8 cellular contexts compared by ENCODE assay signal in the genomic region with DNA sequence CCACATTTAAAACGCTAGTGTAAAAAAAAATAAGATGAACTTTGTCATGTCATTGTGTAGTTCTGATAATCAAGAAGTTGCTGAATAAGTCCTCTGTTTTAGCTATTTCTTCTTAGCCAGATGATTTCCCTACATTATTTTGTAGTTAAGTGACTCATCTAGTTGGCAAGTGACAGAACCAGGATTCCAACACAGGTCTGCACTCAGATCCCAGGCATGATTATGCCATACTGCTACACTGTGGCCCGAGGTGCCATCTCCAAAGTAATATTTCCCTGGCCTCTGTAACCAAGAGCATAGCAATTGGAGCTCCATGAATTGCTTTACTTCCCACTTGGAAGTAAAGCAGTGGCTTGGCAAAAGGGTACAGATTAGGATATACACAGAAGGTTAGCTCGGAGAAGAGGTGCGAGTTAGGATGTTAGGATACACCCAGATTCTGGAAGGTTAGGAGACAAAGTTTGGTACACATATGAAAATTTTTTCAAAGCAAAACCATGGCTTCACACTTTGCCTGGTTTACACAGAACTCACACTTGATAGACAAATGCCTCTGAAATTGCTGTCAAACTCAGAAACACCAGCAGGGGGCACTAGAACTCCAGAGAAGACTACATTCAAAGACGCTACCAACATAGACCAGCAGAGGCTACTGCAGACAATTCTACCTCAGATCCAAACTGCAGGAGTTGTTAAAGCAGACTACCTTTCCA. TPM values are rescaled to one million over a fixed set of nuclear protein-coding genes. Genes with fewer than 3 reads are reported as not detected.
DNase-seq lines count a peak whose midpoint lies in the region; ATAC-seq, FAIRE-seq and TF ChIP-seq lines count a peak whose summit lies in the region.

No MANE protein-coding gene starts in this region.

- no peaks in the 10 kb centered on the region for H3K9me2 ChIP-seq in neural cell (ENCODE audit: insufficient read depth, low read length)

- ATAC-seq in GM21447 (IDR thresholded peaks at IDR 0.05; ENCODE audit: unreplicated experiment) = peak; percentile 66

- no peak overlapping the region for H3K9ac ChIP-seq in neural cell (ENCODE audit: low read length)

- H3K4me2 ChIP-seq in neural cell (ENCODE audit: low read length) = no peak overlapping the region

- TF ChIP-seq EP300 in Ishikawa (IDR thresholded peaks at IDR 0.05; ENCODE audit: borderline replicate concordance) (no peak), neural cell (conservative IDR thresholded peaks at IDR 0.05; ENCODE audit: poor library complexity, severe bottlenecking) (no peak), tibial nerve (IDR thresholded peaks at IDR 0.05) (no peak)

- H3K36me3 ChIP-seq in neural cell (ENCODE audit: insufficient read depth, low read length) (no peaks in the 10 kb centered on the region), tibial nerve (peaks cover 0 to 17% (median 0%) of the 10 kb centered on the region in 3 donors)

- no peak for TF ChIP-seq POLR2A in tibial nerve (IDR thresholded peaks at IDR 0.05)

- DNase-seq in D721Med (ENCODE audit: insufficient read length, low spot score) = peak; percentile 24
- peak; percentile 84 for DNase-seq in OCI-M1 (lab: John Stamatoyannopoulos, UW)
- DNase-seq in activated T-cell treated with anti-CD3 and anti-CD28 coated beads for 4 hours = peak; percentile 50
- DNase-seq in fibroblast of gingiva (ENCODE audit: low read depth) = peak; percentile 58
- peak; percentile 65 to 86 for DNase-seq in tibial nerve (ENCODE audit: low spot score in 2 of 2)

- TF ChIP-seq RAD21 in Ishikawa (IDR thresholded peaks at IDR 0.05; ENCODE audit: low read depth) (peak; percentile 84), neural cell (conservative IDR thresholded peaks at IDR 0.05) (peak; percentile 89)

- H3K4me1 ChIP-seq in tibial nerve = no peaks in the 10 kb centered on the region

- no peak overlapping the region for H3K4me3 ChIP-seq in neural cell (ENCODE audit: low read length)
- H3K4me3 ChIP-seq in tibial nerve = no peak overlapping the region

- 22 to 28% methylated on average over 5 of the region's 5 CpGs for WGBS in tibial nerve, 2 donors

- no peaks in the 10 kb centered on the region for H4K20me1 ChIP-seq in neural cell (ENCODE audit: insufficient read depth)

- H2AFZ ChIP-seq in neural cell (ENCODE audit: low read depth, low read length) = no peak overlapping the region

- H3K27me3 ChIP-seq in neural cell (ENCODE audit: insufficient read depth, low read depth, low read length) (no peaks in the 10 kb centered on the region), tibial nerve (peaks cover 0 to 16% of the 10 kb centered on the region in 2 donors)

- peak; percentile 83 for FAIRE-seq in D721Med (lab: Jason Lieb, UNC)

- H3K79me2 ChIP-seq in neural cell (replicated peaks; ENCODE audit: insufficient read depth, low read length) = no peaks in the 10 kb centered on the region

- H3K9me3 ChIP-seq in neural cell (ENCODE audit: low read length) = no peaks in the 10 kb centered on the region
- no peaks in the 10 kb centered on the region for H3K9me3 ChIP-seq in tibial nerve

- H3K27ac ChIP-seq in neural cell (ENCODE audit: low read length) (no peak overlapping the region), tibial nerve (peak overlapping the region in 2 of 4 donors; percentile 15 to 27)

- TF ChIP-seq CTCF in D721Med (IDR thresholded peaks at IDR 0.05; ENCODE audit: insufficient read depth, missing control alignments) (peak; percentile 64), neural cell (IDR thresholded peaks at IDR 0.05; ENCODE audit: poor library complexity, severe bottlenecking) (peak; percentile 93), tibial nerve (IDR thresholded peaks at IDR 0.05) (peak; percentile 51 to 96 (median 78))

- no peaks in the 10 kb centered on the region for H3F3A ChIP-seq in neural cell (ENCODE audit: insufficient read depth, low read length, poor library complexity, severe bottlenecking)

TF ChIP-seq in Ishikawa, 13 proteins besides CTCF, POLR2A, EP300 and RAD21:
- TF ChIP-seq TAF1 (IDR thresholded peaks at IDR 0.05; ENCODE audit: low read depth) = no peak

TF ChIP-seq in neural cell, 6 proteins besides CTCF, POLR2A, EP300 and RAD21:
- TF ChIP-seq POLR2AphosphoS5 (IDR thresholded peaks at IDR 0.05) (no peak), EZH2 (IDR thresholded peaks at IDR 0.05; ENCODE audit: borderline replicate concordance, insufficient read depth, low read length, poor library complexity, severe bottlenecking) (no peak), SMC3 (conservative IDR thresholded peaks at IDR 0.05; ENCODE audit: poor library complexity) (peak; percentile 90), TAF1 (IDR thresholded peaks at IDR 0.05; ENCODE audit: low read depth) (no peak)

RNA-seq across cellular contexts. Expression of gene SRPX2, which starts 41.4 kb away (rescaled TPM):
- 0.59 TPM in 1 of 2 replicates, not detected in the other for polyA plus RNA-seq in neural cell
- not detected in 2 replicates for polyA minus RNA-seq in neural cell
- 10 to 100 TPM; 50.0 to 91.2 (median 56.7) TPM for total RNA-seq in tibial nerve

RNA-seq across cellular contexts. Expression of gene SYTL4, which starts 46.5 kb away (rescaled TPM):
- polyA plus RNA-seq in neural cell = 0.11 TPM in 1 of 2 replicates, not detected in the other
- not detected in 2 replicates for polyA minus RNA-seq in neural cell
- 100 to 1,000 TPM in 1 of 4 donors, 10 to 100 TPM in 3; 32.9 to 338 (median 52.6) TPM for total RNA-seq in tibial nerve

RNA-seq across cellular contexts. Expression of gene TSPAN6, which starts 48.8 kb away (rescaled TPM):
- polyA plus RNA-seq in neural cell = 45.8 and 63.3 TPM in 2 replicates
- 29.0 and 33.5 TPM in 2 replicates for polyA minus RNA-seq in neural cell
- 10 to 100 TPM; 31.5 to 34.1 (median 32.5) TPM for total RNA-seq in tibial nerve

Comparison
In these comparisons a context has a peak if more than half of its experiments do, and no peak if none do; other contexts are left out.
1. DNase-seq: peak in every context shown above with its lines; median percentile 84 in OCI-M1; 76 in tibial nerve; 58 in fibroblast of gingiva; 50 in activated T-cell treated with anti-CD3 and anti-CD28 coated beads for 4 hours; 24 in D721Med.